In the genomic region with DNA sequence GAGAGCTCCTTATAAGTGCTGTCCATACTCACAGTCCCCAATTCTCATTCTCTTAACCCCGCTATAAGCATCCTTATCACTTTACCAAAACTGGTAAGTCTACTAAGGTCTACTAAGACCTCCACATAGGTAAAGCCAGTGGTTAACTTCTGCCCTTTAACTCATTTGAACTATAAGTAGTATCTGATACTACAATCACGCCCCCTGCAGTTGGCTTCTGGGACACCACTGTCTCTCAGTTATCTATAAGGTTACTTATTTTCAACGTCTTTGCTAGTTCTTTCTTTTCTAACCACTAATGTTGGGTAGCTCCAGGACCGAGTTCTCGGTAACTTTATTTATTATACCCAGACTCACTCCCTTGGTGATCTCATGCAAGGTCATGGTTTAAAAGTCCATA, we compare ENCODE assay signal across 8 cellular contexts.
A peak's percentile ranks its signal among the peaks of the same experiment; 100 is the strongest.
DNase-seq lines count a peak whose midpoint lies in the region; ATAC-seq and TF ChIP-seq lines count a peak whose summit lies in the region.

No MANE protein-coding gene starts in this region.

- H3K4me3 Mint-ChIP-seq in natural killer cell, result no peak overlapping the region
- no peak overlapping the region for H3K4me3 Mint-ChIP-seq in natural killer cell treated with Interleukin-12 subunit alpha and Interleukin-12 subunit beta and Interleukin-15 and Interleukin-18, amount 100 ng/mL, for 72 hours
- no peak overlapping the region for H3K4me3 Mint-ChIP-seq in naive thymus-derived CD8-positive, alpha-beta T cell

- no peak overlapping the region for H3K27ac Mint-ChIP-seq in natural killer cell
- no peak overlapping the region for H3K27ac Mint-ChIP-seq in natural killer cell treated with Interleukin-12 subunit alpha and Interleukin-12 subunit beta and Interleukin-15 and Interleukin-18, amount 100 ng/mL, for 72 hours
- no peak overlapping the region for H3K27ac Mint-ChIP-seq in naive thymus-derived CD8-positive, alpha-beta T cell

- H3K9me3 Mint-ChIP-seq in natural killer cell, result peaks cover 0 to 3% of the 10 kb centered on the region in 2 donors
- peaks cover 5% of the 10 kb centered on the region for H3K9me3 Mint-ChIP-seq in natural killer cell treated with Interleukin-12 subunit alpha and Interleukin-12 subunit beta and Interleukin-15 and Interleukin-18, amount 100 ng/mL, for 72 hours
- H3K9me3 Mint-ChIP-seq in naive thymus-derived CD8-positive, alpha-beta T cell, result peaks cover 0 to 23% (median 3%) of the 10 kb centered on the region in 9 donors

- ATAC-seq in natural killer cell, result peak in 1 of 3 donors; percentile 34
- no peak for ATAC-seq in natural killer cell treated with Interleukin-12 subunit alpha and Interleukin-12 subunit beta and Interleukin-15 and Interleukin-18, amount 100 ng/mL, for 72 hours
- no peak for ATAC-seq in naive thymus-derived CD8-positive, alpha-beta T cell
- ATAC-seq in activated CD4-positive, CD25-positive, alpha-beta regulatory T cell treated with anti-CD3 and anti-CD28 coated beads, Interleukin-2, amount 50 U/mL, for 24 hours, result no peak

- H3K36me3 Mint-ChIP-seq in natural killer cell, result peaks cover 18% of the 10 kb centered on the region
- H3K36me3 Mint-ChIP-seq in natural killer cell treated with Interleukin-12 subunit alpha and Interleukin-12 subunit beta and Interleukin-15 and Interleukin-18, amount 100 ng/mL, for 72 hours, result peaks cover 21% of the 10 kb centered on the region
- H3K36me3 Mint-ChIP-seq in naive thymus-derived CD8-positive, alpha-beta T cell, result peaks cover 0 to 13% (median 7%) of the 10 kb centered on the region in 3 donors

- DNase-seq in natural killer cell (no peak), OCI-M1 (lab: John Stamatoyannopoulos, UW) (peak; percentile 68), dorsolateral prefrontal cortex (peak in 1 of 10 donors; percentile 45)
- no peak for DNase-seq in natural killer cell treated with Interleukin-12 subunit alpha and Interleukin-12 subunit beta and Interleukin-15 and Interleukin-18, amount 100 ng/mL, for 72 hours (ENCODE audit: low spot score)
- peak; percentile 47 to 61 for DNase-seq in stimulated activated CD4-positive, alpha-beta T cell treated with anti-CD3 and anti-CD28 coated beads, Interleukin-2, amount 100 ng/mL, for 24 hours
- no peak for DNase-seq in naive thymus-derived CD8-positive, alpha-beta T cell
- DNase-seq in central memory CD4-positive, alpha-beta T cell, result no peak

- TF ChIP-seq CTCF in natural killer cell (IDR thresholded peaks at IDR 0.05), result peak; percentile 20
- peak in 41 of 56 donors; percentile 7 to 52 (median 29) for TF ChIP-seq CTCF in dorsolateral prefrontal cortex (IDR thresholded peaks at IDR 0.05 in 54 of 56, conservative IDR thresholded peaks at IDR 0.05 in 2 of 56; ENCODE audit: low read depth in 1 of 56, partially characterized antibody in 56 of 56)

- no peaks in the 10 kb centered on the region for H3K27me3 ChIP-seq in dorsolateral prefrontal cortex

- intact Hi-C loops in natural killer cell (cut with micrococcal nuclease) (loop anchor here (2.0 kb wide), 1 partner anchor 69 kb away; no protein-coding TSS in a partner anchor), dorsolateral prefrontal cortex (cut with DNase I) (no loop called here)

- no peak overlapping the region for H3K4me3 ChIP-seq in dorsolateral prefrontal cortex

- no peaks in the 10 kb centered on the region for H3K27me3 Mint-ChIP-seq in natural killer cell (ENCODE audit: low read depth in 2 of 2)
- H3K27me3 Mint-ChIP-seq in natural killer cell treated with Interleukin-12 subunit alpha and Interleukin-12 subunit beta and Interleukin-15 and Interleukin-18, amount 100 ng/mL, for 72 hours, result peaks cover 0 to 4% of the 10 kb centered on the region in 2 donors
- peaks cover 0 to 20% (median 2%) of the 10 kb centered on the region in 5 donors for H3K27me3 Mint-ChIP-seq in naive thymus-derived CD8-positive, alpha-beta T cell

- H3K4me1 Mint-ChIP-seq in natural killer cell, result no peaks in the 10 kb centered on the region
- H3K4me1 Mint-ChIP-seq in natural killer cell treated with Interleukin-12 subunit alpha and Interleukin-12 subunit beta and Interleukin-15 and Interleukin-18, amount 100 ng/mL, for 72 hours (ENCODE audit: low read depth in 2 of 2), result no peaks in the 10 kb centered on the region
- H3K4me1 Mint-ChIP-seq in naive thymus-derived CD8-positive, alpha-beta T cell, result peaks cover 0 to 2% (median 0%) of the 10 kb centered on the region in 4 donors

- H3K27ac ChIP-seq in dorsolateral prefrontal cortex, result no peak overlapping the region

- POLR2A ChIA-PET in naive thymus-derived CD8-positive, alpha-beta T cell (lab: Charles Lee), result no interaction called here

Comparison
In these comparisons a context has a peak if more than half of its experiments do, and no peak if none do; other contexts are left out.
1. DNase-seq: peak in OCI-M1 (single experiment) and stimulated activated CD4-positive, alpha-beta T cell treated with anti-CD3 and anti-CD28 coated beads, Interleukin-2, amount 100 ng/mL, for 24 hours (2 of 2); none in natural killer cell (single experiment), natural killer cell treated with Interleukin-12 subunit alpha and Interleukin-12 subunit beta and Interleukin-15 and Interleukin-18, amount 100 ng/mL, for 72 hours (single experiment), naive thymus-derived CD8-positive, alpha-beta T cell (0 of 10) and central memory CD4-positive, alpha-beta T cell (single experiment).